In the genomic region with DNA sequence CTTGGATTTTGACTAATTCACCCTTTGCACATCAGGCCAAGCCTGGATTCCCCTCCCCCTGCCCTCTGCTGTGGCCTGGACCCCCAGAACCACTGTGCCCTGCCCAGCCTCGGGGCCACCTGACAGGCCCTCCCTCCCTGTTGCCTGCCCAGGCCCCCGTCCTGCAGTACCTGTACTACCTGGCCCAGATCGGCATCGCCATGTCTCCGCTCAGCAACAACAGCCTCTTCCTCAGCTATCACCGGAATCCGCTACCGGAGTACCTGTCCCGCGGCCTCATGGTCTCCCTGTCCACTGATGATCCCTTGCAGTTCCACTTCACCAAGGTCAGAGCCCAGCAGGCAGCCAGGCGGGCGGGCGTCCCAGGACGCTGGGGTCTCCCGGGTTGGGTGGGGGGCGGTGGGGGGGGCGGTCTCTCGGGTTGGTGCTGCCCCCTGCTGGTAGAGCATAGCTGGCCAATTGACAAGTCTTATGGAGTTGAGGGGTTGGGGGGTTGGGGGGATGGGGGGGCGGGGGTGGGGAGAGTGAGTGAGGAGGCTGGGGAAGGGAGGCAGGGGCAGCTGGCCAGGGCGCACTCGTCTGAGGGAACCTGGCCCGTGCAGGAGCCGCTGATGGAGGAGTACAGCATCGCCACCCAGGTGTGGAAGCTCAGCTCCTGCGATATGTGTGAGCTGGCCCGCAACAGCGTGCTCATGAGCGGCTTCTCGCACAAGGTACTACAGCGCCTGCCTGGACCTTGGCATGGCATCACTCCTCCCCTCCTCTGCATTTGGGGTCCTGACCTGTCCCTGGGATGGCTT, we compare ENCODE assay signal across 9 cellular contexts. TPM values are rescaled to one million over a fixed set of nuclear protein-coding genes. Genes with fewer than 3 reads are reported as not detected.
DNase-seq lines count a peak whose midpoint lies in the region; ATAC-seq, FAIRE-seq and TF ChIP-seq lines count a peak whose summit lies in the region.
"Had no signal": no experiment of that assay in that cellular context is flagged by ENCODE, and none has a peak within 500 bp of the region (broad histone marks: within the 10 kb centered on the region; RNA-seq: fewer than 3 reads in every experiment).

No MANE protein-coding gene starts in this region.

- TF ChIP-seq POLR2A in ovary (IDR thresholded peaks at IDR 0.05) = no peak

- FAIRE-seq in HTR-8/SVneo (lab: Jason Lieb, UNC) = no peak

- H3K36me3 ChIP-seq in RWPE2 (ENCODE audit: low read depth) (peaks cover 29% of the 10 kb centered on the region), ovary (no peaks in the 10 kb centered on the region), MG63 (peaks cover 74% of the 10 kb centered on the region)

- H3K27ac ChIP-seq in RWPE2 (ENCODE audit: poor library complexity, severe bottlenecking) (no peak overlapping the region), ovary (no peak overlapping the region)

- H3K9me3 ChIP-seq in RWPE2 (ENCODE audit: severe bottlenecking) (no peaks in the 10 kb centered on the region), ovary (no peaks in the 10 kb centered on the region), MG63 (no peaks in the 10 kb centered on the region)

- H3K4me1 ChIP-seq in RWPE2 (ENCODE audit: insufficient read depth, poor library complexity, severe bottlenecking) (peaks cover 2% of the 10 kb centered on the region), ovary (ENCODE audit: insufficient read depth) (peaks cover 2% of the 10 kb centered on the region)

- intact Hi-C loops in ovary (cut with DNase I) = loop anchor here in 2 of 4 donors (10.0 kb wide), 2 partner anchors 85 to 355 kb away; a partner anchor contains a TSS

- TF ChIP-seq CTCF in GM12873 (IDR thresholded peaks at IDR 0.05; ENCODE audit: insufficient read depth, low read depth, low read length, missing control alignments) = peak; percentile 24
- peak; percentile 45 for TF ChIP-seq CTCF in RWPE2 (IDR thresholded peaks at IDR 0.05; ENCODE audit: poor library complexity, severe bottlenecking)
- no peak for TF ChIP-seq CTCF in ovary (IDR thresholded peaks at IDR 0.05)

- TF ChIP-seq EP300 in ovary (IDR thresholded peaks at IDR 0.05) = no peak

- no peak for DNase-seq in RWPE2 (ENCODE audit: low spot score)
- peak; percentile 73 for DNase-seq in ecto neural progenitor cell (ENCODE audit: low spot score)
- DNase-seq in ovary = peak in 3 of 5 donors; percentile 33 to 45 (median 39)
- no peak for DNase-seq in NCI-H1105 (lab: John Stamatoyannopoulos, UW)
- no peak for DNase-seq in HTR-8/SVneo (ENCODE audit: insufficient read length, low spot score)
- no peak for DNase-seq in MG63

- H3K27me3 ChIP-seq in RWPE2 (ENCODE audit: insufficient read depth, poor library complexity, severe bottlenecking) (no peaks in the 10 kb centered on the region), ovary (no peaks in the 10 kb centered on the region), MG63 (no peaks in the 10 kb centered on the region)

- 79 to 94% (median 81%) methylated on average over 22 to 30 of the region's 30 CpGs for WGBS in ovary, 3 donors

- ATAC-seq in RWPE2 (ENCODE audit: low read depth) (no peak), GM21786 (IDR thresholded peaks at IDR 0.05; ENCODE audit: unreplicated experiment) (no peak)

- H3K4me3 ChIP-seq in RWPE2 (ENCODE audit: severe bottlenecking) (no peak overlapping the region), ovary (no peak overlapping the region), MG63 (no peak overlapping the region)

RNA-seq across cellular contexts. Expression of a gene that starts 10.6 kb away (rescaled TPM):
- total RNA-seq in ovary = 10 to 100 TPM; 40.5 to 86.0 (median 64.8) TPM
- 10 to 100 TPM; 19.4 to 25.7 TPM for polyA plus RNA-seq in ovary
- 119 and 172 TPM in 2 replicates for total RNA-seq in MG63 (2014; rRNA removed; shearing (Covaris generic); ENCODE audit: low replicate concordance)

RNA-seq across cellular contexts. Expression of a gene that starts 10.9 kb away (rescaled TPM):
- not detected for total RNA-seq in ovary
- not detected for polyA plus RNA-seq in ovary
- total RNA-seq in MG63 (2014; rRNA removed; shearing (Covaris generic); ENCODE audit: low replicate concordance) = 0.10 TPM in 1 of 2 replicates, not detected in the other
- total RNA-seq: NCI-H460 had no signal

RNA-seq across cellular contexts. Expression of a gene that starts 25.6 kb away (rescaled TPM):
- total RNA-seq in ovary = 10 to 100 TPM; 23.0 to 91.8 (median 47.2) TPM
- 100 to 1,000 TPM in 1 of 2 donors, 10 to 100 TPM in 1; 43.3 to 116 TPM for polyA plus RNA-seq in ovary
- total RNA-seq in MG63 (2014; rRNA removed; shearing (Covaris generic); ENCODE audit: low replicate concordance) = 27.9 and 33.5 TPM in 2 replicates

RNA-seq across cellular contexts. Expression of a gene that starts 37.6 kb away (rescaled TPM):
- total RNA-seq in ovary = 100 to 1,000 TPM; 101 to 318 (median 195) TPM
- polyA plus RNA-seq in ovary = 100 to 1,000 TPM; 202 to 209 TPM
- total RNA-seq in MG63 (2014; rRNA removed; shearing (Covaris generic); ENCODE audit: low replicate concordance) = 20.0 and 22.2 TPM in 2 replicates

RNA-seq across cellular contexts. Expression of a gene that starts 57.3 kb away (rescaled TPM):
- total RNA-seq in ovary = 100 to 1,000 TPM in 2 of 7 donors, 10 to 100 TPM in 1, under 1 TPM in 1, not detected in 3; 0.32 to 482 (median 153) TPM
- polyA plus RNA-seq in ovary = 100 to 1,000 TPM; 169 to 193 TPM
- 67.7 and 86.1 TPM in 2 replicates for total RNA-seq in MG63 (2014; rRNA removed; shearing (Covaris generic); ENCODE audit: low replicate concordance)

Comparison
In these comparisons a context has a peak if more than half of its experiments do, and no peak if none do; other contexts are left out.
1. CTCF ChIP-seq: peak in GM12873 (single experiment) and RWPE2 (single experiment); none in ovary (0 of 3).
2. DNase-seq: peak in ecto neural progenitor cell (single experiment) and ovary (3 of 5); none in RWPE2 (single experiment), NCI-H1105 (single experiment), HTR-8/SVneo (single experiment) and MG63 (single experiment).